In the genomic region with DNA sequence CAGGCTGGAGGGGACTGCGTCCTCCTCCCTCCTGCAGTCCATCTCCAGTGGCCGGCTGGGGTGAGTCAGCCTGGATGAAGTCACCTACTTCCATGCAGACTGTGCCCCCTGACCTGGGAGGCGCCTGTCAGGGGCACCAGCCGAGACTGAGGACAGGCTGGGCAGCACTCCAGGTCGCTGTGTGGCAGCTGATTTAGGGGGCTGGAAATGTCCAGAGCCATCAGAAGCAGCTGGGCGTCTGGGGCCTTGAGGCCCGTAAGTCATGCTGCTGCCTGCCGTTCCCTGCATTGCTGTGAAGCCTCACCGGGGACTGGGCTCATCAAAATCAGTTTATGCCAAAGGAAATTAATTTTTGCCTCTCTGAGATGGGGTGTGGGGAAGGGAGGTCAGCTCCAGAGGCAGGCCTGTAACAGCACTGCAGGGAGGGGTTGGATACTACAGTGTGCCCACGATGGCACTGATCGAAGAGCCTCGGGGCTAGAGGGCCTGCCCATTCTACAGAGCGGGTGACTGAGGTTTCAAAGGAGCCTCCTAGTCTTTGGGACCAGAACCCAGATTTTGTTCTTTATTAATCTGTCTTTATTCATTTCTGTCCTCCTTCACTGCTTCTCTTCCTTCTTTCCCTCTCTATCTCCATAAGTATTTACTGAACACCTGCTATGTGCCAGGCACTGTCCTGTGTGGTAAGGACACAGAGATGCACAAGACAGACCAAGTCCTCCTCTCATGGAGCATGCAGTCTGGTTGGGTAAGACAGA, we compare ENCODE assay signal across 10 cellular contexts.
DNase-seq lines count a peak whose midpoint lies in the region; ATAC-seq and TF ChIP-seq lines count a peak whose summit lies in the region.
"Had no signal": no experiment of that assay in that cellular context is flagged by ENCODE, and none has a peak within 500 bp of the region (broad histone marks: within the 10 kb centered on the region; RNA-seq: fewer than 3 reads in every experiment).

No MANE protein-coding gene starts in this region.

- H3K27ac ChIP-seq in SK-N-SH (ENCODE audit: low read depth in 2 of 2, low read length in 1 of 2) (peak overlapping the region; percentile 66 to 83; a peak in 3 of 4 replicates), trophoblast cell (ENCODE audit: low read depth, low read length) (peak overlapping the region; percentile 64), MM.1S (ENCODE audit: low read length) (no peak overlapping the region)
- H3K27ac ChIP-seq: HL-60 had no signal

- H3K27me3 ChIP-seq in SK-N-SH (ENCODE audit: insufficient read depth) (no peaks in the 10 kb centered on the region), trophoblast cell (ENCODE audit: insufficient read depth, low read length) (no peaks in the 10 kb centered on the region), MM.1S (replicated peaks; ENCODE audit: insufficient read depth, low read length) (no peaks in the 10 kb centered on the region)

- peak overlapping the region; percentile 51 for H2BK12ac ChIP-seq in trophoblast cell (ENCODE audit: low read length)

- no peaks in the 10 kb centered on the region for H3K9me2 ChIP-seq in SK-N-SH
- H3K9me2 ChIP-seq in MM.1S (replicated peaks; ENCODE audit: insufficient read depth, low read length): no peaks in the 10 kb centered on the region

- no peak for ATAC-seq in GM19035 (IDR thresholded peaks at IDR 0.05; ENCODE audit: unreplicated experiment)
- ATAC-seq in HG03571 (IDR thresholded peaks at IDR 0.05; ENCODE audit: unreplicated experiment): no peak
- no peak for ATAC-seq in HG03280 (IDR thresholded peaks at IDR 0.05; ENCODE audit: unreplicated experiment)

- peaks cover 20% of the 10 kb centered on the region for H3F3A ChIP-seq in SK-N-SH (replicated peaks; ENCODE audit: insufficient read depth)
- H3F3A ChIP-seq in MM.1S (ENCODE audit: insufficient read depth, low read length): no peaks in the 10 kb centered on the region

- intact Hi-C loops in head of caudate nucleus (cut with DNase I): no loop called here

- H3K23ac ChIP-seq in trophoblast cell (ENCODE audit: low read length): no peak overlapping the region

- H3K18ac ChIP-seq in trophoblast cell (ENCODE audit: low read length): no peak overlapping the region

- POLR2A ChIA-PET in SK-N-SH (lab: Yijun Ruan, JAX): interaction anchor here (0.7 to 1.8 kb wide), 5 partner anchors 14 to 77 kb away, joined by 3 to 10 read pairs (median 4); a partner anchor contains a TSS

- H3K4me1 ChIP-seq in SK-N-SH (ENCODE audit: control insufficient read depth in 1 of 2, insufficient read depth in 2 of 2, low read depth in 1 of 2, low read length in 1 of 2): peaks cover 12 to 17% of the 10 kb centered on the region in 2 experiments; a peak in 3 of 4 replicates
- H3K4me1 ChIP-seq in trophoblast cell (ENCODE audit: control insufficient read depth in 1 of 2, insufficient read depth in 2 of 2, low read length in 2 of 2): peaks cover 7 to 18% of the 10 kb centered on the region in 2 experiments
- H3K4me1 ChIP-seq in MM.1S (ENCODE audit: low read length): no peaks in the 10 kb centered on the region

- H2AK5ac ChIP-seq in trophoblast cell (ENCODE audit: low read length): no peak overlapping the region

- H3K4me3 ChIP-seq in SK-N-SH (ENCODE audit: low read depth in 2 of 2, low read length in 1 of 2): no peak overlapping the region
- no peak overlapping the region for H3K4me3 ChIP-seq in trophoblast cell (ENCODE audit: low read depth, low read length)
- H3K4me3 ChIP-seq in MM.1S (ENCODE audit: low read length): no peak overlapping the region

- DNase-seq in Caki2 (ENCODE audit: low read depth): peak; percentile 91
- peak; percentile 85 for DNase-seq in SK-N-SH
- peak in 39 of 42 donors; percentile 39 to 90 (median 68) for DNase-seq in head of caudate nucleus
- peak in 1 of 2 donors; percentile 11 for DNase-seq in trophoblast cell
- DNase-seq in MM.1S: no peak
- DNase-seq: activated CD8-positive, alpha-beta memory T cell treated with anti-CD3 and anti-CD28 coated beads, Interleukin-2, amount 50 U/mL, for 4 hours had no signal

- H2BK120ac ChIP-seq in trophoblast cell (ENCODE audit: insufficient read depth, low read length, poor library complexity): peak overlapping the region; percentile 52

- peak overlapping the region; percentile 93 for H4K91ac ChIP-seq in trophoblast cell (ENCODE audit: low read depth, low read length)

- H3K36me3 ChIP-seq in SK-N-SH (replicated peaks in 1 of 2; ENCODE audit: control insufficient read depth in 1 of 2, insufficient read depth in 2 of 2, low read length in 1 of 2) (no peaks in the 10 kb centered on the region), trophoblast cell (ENCODE audit: control insufficient read depth in 1 of 2, insufficient read depth in 2 of 2, low read length in 2 of 2) (peaks cover 0 to 2% of the 10 kb centered on the region in 2 experiments), MM.1S (replicated peaks; ENCODE audit: insufficient read depth, low read length) (no peaks in the 10 kb centered on the region)

- TF ChIP-seq EP300 in SK-N-SH (IDR thresholded peaks at IDR 0.05; ENCODE audit: borderline replicate concordance in 1 of 2, low read depth in 1 of 2, low read length in 1 of 2): peak; percentile 74 to 93

- H3K79me1 ChIP-seq in trophoblast cell (ENCODE audit: low read length): peaks cover 8% of the 10 kb centered on the region

- H3K4me2 ChIP-seq in SK-N-SH: peak overlapping the region; percentile 67
- peak overlapping the region; percentile 35 for H3K4me2 ChIP-seq in trophoblast cell (ENCODE audit: low read length)
- H3K4me2 ChIP-seq in MM.1S (ENCODE audit: low read depth, low read length): no peak overlapping the region

- WGBS in SK-N-SH (ENCODE audit: low lambda C conversion rate): 39% methylated on average over 9 of the region's 13 CpGs
- WGBS in trophoblast cell (ENCODE audit: extremely low coverage, insufficient coverage, insufficient read length): no CpG with 5 or more reads among the region's 13 CpGs

- no peaks in the 10 kb centered on the region for H3K9me3 ChIP-seq in SK-N-SH
- H3K9me3 ChIP-seq in trophoblast cell (ENCODE audit: insufficient read depth, low read depth, low read length): peaks cover 2% of the 10 kb centered on the region
- no peaks in the 10 kb centered on the region for H3K9me3 ChIP-seq in MM.1S (replicated peaks; ENCODE audit: insufficient read depth, low read length)

- peak overlapping the region; percentile 77 for H2BK5ac ChIP-seq in trophoblast cell (ENCODE audit: low read depth, low read length, poor library complexity)

- in situ Hi-C loops in Caki2 (cut with HindIII; ENCODE audit: low pct_unique_long_range_greater_than_20kb, low sequenced_read_pairs): no loop called here

- peak; percentile 21; the same call in 1 of the 2 replicates for TF ChIP-seq RAD21 in SK-N-SH (IDR thresholded peaks at IDR 0.05; ENCODE audit: low read length)

- H2AFZ ChIP-seq in SK-N-SH (ENCODE audit: low read depth): no peak overlapping the region
- H2AFZ ChIP-seq in trophoblast cell (ENCODE audit: insufficient read depth, low read length, poor library complexity): no peak overlapping the region
- no peak overlapping the region for H2AFZ ChIP-seq in MM.1S (ENCODE audit: low read length)

- H4K20me1 ChIP-seq in SK-N-SH (ENCODE audit: insufficient read depth): no peaks in the 10 kb centered on the region
- no peaks in the 10 kb centered on the region for H4K20me1 ChIP-seq in MM.1S (ENCODE audit: insufficient read depth, low read length)

- no peak overlapping the region for H4K12ac ChIP-seq in trophoblast cell (ENCODE audit: low read depth, low read length)

- peak overlapping the region; percentile 19 for H3K14ac ChIP-seq in trophoblast cell (ENCODE audit: low read length)

- TF ChIP-seq CTCF in SK-N-SH (IDR thresholded peaks at IDR 0.05) (no peak), MM.1S (IDR thresholded peaks at IDR 0.05; ENCODE audit: low read length) (no peak)

- H4K8ac ChIP-seq in trophoblast cell (ENCODE audit: low read depth, low read length): peak overlapping the region; percentile 25

- peak overlapping the region; percentile 32; the same call in 1 of the 2 replicates for H3K9ac ChIP-seq in SK-N-SH
- no peak overlapping the region for H3K9ac ChIP-seq in trophoblast cell (ENCODE audit: low read length)
- H3K9ac ChIP-seq in MM.1S (ENCODE audit: low read length): no peak overlapping the region

- H3K4ac ChIP-seq in trophoblast cell (ENCODE audit: low read depth, low read length): no peak overlapping the region

- H3K79me2 ChIP-seq in SK-N-SH (ENCODE audit: insufficient read depth) (no peaks in the 10 kb centered on the region), trophoblast cell (ENCODE audit: control insufficient read depth, insufficient read depth, low read length, poor library complexity) (no peaks in the 10 kb centered on the region), MM.1S (ENCODE audit: low read length) (no peaks in the 10 kb centered on the region)

- CTCF ChIA-PET in SK-N-SH (lab: Yijun Ruan, JAX): interaction anchor here (0.8 to 2.4 kb wide), 13 partner anchors 14 to 93 kb away, joined by 3 to 17 read pairs (median 4); no protein-coding TSS in a partner anchor

TF ChIP-seq in SK-N-SH, 30 proteins besides CTCF, POLR2A, EP300 and RAD21 (continues in another document):
- peak; percentile 92 for TF ChIP-seq FOSL2 (IDR thresholded peaks at IDR 0.05; ENCODE audit: borderline replicate concordance, low read depth)
- peak; percentile 23; the same call in 1 of the 2 replicates for TF ChIP-seq RFX5 (IDR thresholded peaks at IDR 0.05; ENCODE audit: low read length)
- TF ChIP-seq YY1 (IDR thresholded peaks at IDR 0.05; ENCODE audit: low read depth): 0 out of 2 replicates have a peak, but pooled peaks have one; percentile 20
- TF ChIP-seq, protein P1, sequence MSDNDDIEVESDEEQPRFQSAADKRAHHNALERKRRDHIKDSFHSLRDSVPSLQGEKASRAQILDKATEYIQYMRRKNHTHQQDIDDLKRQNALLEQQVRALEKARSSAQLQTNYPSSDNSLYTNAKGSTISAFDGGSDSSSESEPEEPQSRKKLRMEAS (IDR thresholded peaks at IDR 0.05; ENCODE audit: low read depth): peak; percentile 85
- TF ChIP-seq SIN3A (IDR thresholded peaks at IDR 0.05; ENCODE audit: borderline replicate concordance, low read depth, low read length): peak; percentile 57; the same call in 1 of the 2 replicates
- peak; percentile 88 for TF ChIP-seq TCF12 (IDR thresholded peaks at IDR 0.05)
- peak; percentile 83 for TF ChIP-seq NFIC (IDR thresholded peaks at IDR 0.05; ENCODE audit: borderline replicate concordance)
- peak; percentile 27; the same call in 1 of the 2 replicates for TF ChIP-seq POLR2AphosphoS5 (IDR thresholded peaks at IDR 0.05; ENCODE audit: low read depth, low read length)
- TF ChIP-seq RXRA (IDR thresholded peaks at IDR 0.05; ENCODE audit: borderline replicate concordance, low read depth): peak; percentile 93; the same call in 1 of the 2 replicates
- peak; percentile 85 for TF ChIP-seq JUND (IDR thresholded peaks at IDR 0.05)
- TF ChIP-seq, protein P2, sequence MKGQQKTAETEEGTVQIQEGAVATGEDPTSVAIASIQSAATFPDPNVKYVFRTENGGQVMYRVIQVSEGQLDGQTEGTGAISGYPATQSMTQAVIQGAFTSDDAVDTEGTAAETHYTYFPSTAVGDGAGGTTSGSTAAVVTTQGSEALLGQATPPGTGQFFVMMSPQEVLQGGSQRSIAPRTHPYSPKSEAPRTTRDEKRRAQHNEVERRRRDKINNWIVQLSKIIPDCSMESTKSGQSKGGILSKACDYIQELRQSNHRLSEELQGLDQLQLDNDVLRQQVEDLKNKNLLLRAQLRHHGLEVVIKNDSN (IDR thresholded peaks at IDR 0.05; ENCODE audit: borderline replicate concordance, low read depth): no peak
